ENCODE assay signal across 7 cellular contexts in genomic region chr15:65790692-65791334, GRCh38. TPM values are rescaled to one million over a fixed set of nuclear protein-coding genes. Genes with fewer than 3 reads are reported as not detected.
DNase-seq lines count a peak whose midpoint lies in the region; FAIRE-seq and TF ChIP-seq lines count a peak whose summit lies in the region.

No MANE protein-coding gene starts in this region.

- TF ChIP-seq CTCF in astrocyte (IDR thresholded peaks at IDR 0.05; ENCODE audit: insufficient read depth, low read depth, low read length): no peak
- TF ChIP-seq CTCF in kidney (IDR thresholded peaks at IDR 0.05; ENCODE audit: borderline replicate concordance, extremely low read depth, insufficient read depth): no peak
- no peak for TF ChIP-seq CTCF in testis (IDR thresholded peaks at IDR 0.05)

- peak overlapping the region; percentile 85 for H3K4me3 ChIP-seq in astrocyte (ENCODE audit: insufficient read depth, low read depth, low read length)
- H3K4me3 ChIP-seq in kidney (ENCODE audit: low read length in 2 of 2): peak overlapping the region; percentile 73 to 95
- peak overlapping the region; percentile 78 to 98 for H3K4me3 ChIP-seq in testis

- peak overlapping the region; percentile 87 for H3K27ac Mint-ChIP-seq in astrocyte (ENCODE audit: unreplicated experiment)

- in situ Hi-C loops in G401 (cut with HindIII; ENCODE audit: low sequenced_read_pairs): no loop called here

- H3K4me3 Mint-ChIP-seq in astrocyte (ENCODE audit: unreplicated experiment): peak overlapping the region; percentile 89

- H3K4me1 ChIP-seq in astrocyte (ENCODE audit: insufficient read depth, low read length) (peaks cover 16% of the 10 kb centered on the region), kidney (ENCODE audit: control insufficient read depth in 1 of 2, insufficient read depth in 1 of 2, low read depth in 1 of 2, low read length in 2 of 2) (peaks cover 0 to 5% of the 10 kb centered on the region in 2 donors), testis (peaks cover 18% of the 10 kb centered on the region)

- H2AFZ ChIP-seq in astrocyte (ENCODE audit: low read depth, low read length): peak overlapping the region; percentile 67

- peaks cover 51% of the 10 kb centered on the region for H3K79me2 ChIP-seq in astrocyte (ENCODE audit: insufficient read depth, low read length)

- no peak for FAIRE-seq in astrocyte (lab: Jason Lieb, UNC)
- FAIRE-seq in kidney (lab: Jason Lieb, UNC): no peak

- no peaks in the 10 kb centered on the region for H3K36me3 ChIP-seq in astrocyte (ENCODE audit: insufficient read depth, low read length)
- H3K36me3 ChIP-seq in kidney (ENCODE audit: control insufficient read depth in 1 of 2, insufficient read depth in 2 of 2, low read length in 2 of 2): no peaks in the 10 kb centered on the region
- H3K36me3 ChIP-seq in testis (ENCODE audit: low read depth, missing control alignments): no peaks in the 10 kb centered on the region

- H3K27ac ChIP-seq in astrocyte (ENCODE audit: low read depth, low read length) (peak overlapping the region; percentile 77), kidney (ENCODE audit: low read depth in 2 of 2, low read length in 2 of 2) (peak overlapping the region; percentile 88 to 95), testis (peak overlapping the region; percentile 98 to 100)

- intact Hi-C loops in kidney (cut with DNase I): no loop called here
- intact Hi-C loops in testis (cut with DNase I; ENCODE audit: low total_unique reads): no loop called here

- no peak for TF ChIP-seq POLR2A in testis (IDR thresholded peaks at IDR 0.05)

- peaks cover 3% of the 10 kb centered on the region for H4K20me1 ChIP-seq in astrocyte (ENCODE audit: insufficient read depth, low read length)

- peak overlapping the region; percentile 86 for H3K9ac ChIP-seq in astrocyte (ENCODE audit: low read length)
- peak overlapping the region; percentile 65 to 92 for H3K9ac ChIP-seq in kidney (ENCODE audit: low read length in 2 of 2)

- no peaks in the 10 kb centered on the region for H3K9me3 Mint-ChIP-seq in astrocyte (ENCODE audit: unreplicated experiment)

- 2 to 3% methylated on average over 14 of the region's 14 CpGs for WGBS in testis, 2 donors

- peak overlapping the region; percentile 99 for H3K4me2 ChIP-seq in astrocyte (ENCODE audit: low read length)

- H3K27me3 Mint-ChIP-seq in astrocyte (ENCODE audit: low read depth, unreplicated experiment): no peaks in the 10 kb centered on the region

- peaks cover 10% of the 10 kb centered on the region for H3K4me1 Mint-ChIP-seq in astrocyte (ENCODE audit: low read depth, unreplicated experiment)

- no peaks in the 10 kb centered on the region for H3K9me3 ChIP-seq in astrocyte (ENCODE audit: insufficient read depth, low read depth, low read length)
- no peaks in the 10 kb centered on the region for H3K9me3 ChIP-seq in kidney (ENCODE audit: control insufficient read depth in 1 of 2, low read length in 2 of 2)
- H3K9me3 ChIP-seq in testis: no peaks in the 10 kb centered on the region

- DNase-seq in G401 (ENCODE audit: low spot score): peak; percentile 47
- peak; percentile 25 for DNase-seq in M059J (ENCODE audit: low read depth)
- no peak for DNase-seq in astrocyte (ENCODE audit: low read depth)
- no peak for DNase-seq in kidney
- no peak for DNase-seq in testis
- DNase-seq in NCI-H345 (lab: John Stamatoyannopoulos, UW): no peak
- DNase-seq in effector CD8-positive, alpha-beta T cell (lab: John Stamatoyannopoulos, UW): no peak

- H3K27me3 ChIP-seq in astrocyte (ENCODE audit: insufficient read depth, low read length) (no peaks in the 10 kb centered on the region), testis (no peaks in the 10 kb centered on the region)

- no peaks in the 10 kb centered on the region for H3K36me3 Mint-ChIP-seq in astrocyte (ENCODE audit: low read depth, unreplicated experiment)

RNA-seq across cellular contexts. Expression of gene DENND4A, which starts 1.3 kb away (rescaled TPM):
- 3.8 and 12.2 TPM in 2 replicates for total RNA-seq in G401 (2014; rRNA removed; shearing (Covaris generic))
- 9.6 and 13.9 TPM in 2 replicates for total RNA-seq in M059J (2014; rRNA removed; shearing (Covaris generic))
- 13.9 and 15.8 TPM in 2 replicates for total RNA-seq in astrocyte
- total RNA-seq in kidney: 35.9 TPM
- 8.6 TPM for polyA plus RNA-seq in kidney (ENCODE audit: insufficient read depth, low read depth, low replicate concordance)
- 10 to 100 TPM; 63.4 to 65.7 TPM for total RNA-seq in testis
- 16.5 TPM for polyA plus RNA-seq in testis (ENCODE audit: insufficient read depth, low read depth, low replicate concordance)

Comparison
In these comparisons a context has a peak if more than half of its experiments do, and no peak if none do; other contexts are left out.
1. DNase-seq: peak in G401 (single experiment) and M059J (single experiment); none in astrocyte (single experiment), kidney (single experiment), testis (single experiment), NCI-H345 (single experiment) and effector CD8-positive, alpha-beta T cell (single experiment).
2. Peak in every context shown above with its lines, with median percentiles within 50 percentile points of each other: H3K27ac ChIP-seq and H3K4me3 ChIP-seq.